Comparison of ENCODE assay signal across 8 cellular contexts in genomic region chr12:51216652-51217051, GRCh38. TPM values are rescaled to one million over a fixed set of nuclear protein-coding genes. Genes with fewer than 3 reads are reported as not detected.
DNase-seq lines count a peak whose midpoint lies in the region; FAIRE-seq and TF ChIP-seq lines count a peak whose summit lies in the region.

No MANE protein-coding gene starts in this region.

- H3K27ac ChIP-seq in breast epithelium, result peak overlapping the region; percentile 96 to 99
- no peak overlapping the region for H3K27ac ChIP-seq in urinary bladder (ENCODE audit: low read depth)

- WGBS in urinary bladder, result 35% methylated on average over 7 of the region's 7 CpGs

- H3K9me3 ChIP-seq in breast epithelium (no peaks in the 10 kb centered on the region), mononuclear cell (ENCODE audit: low read depth, low read length) (no peaks in the 10 kb centered on the region)

- H3K36me3 Mint-ChIP-seq in activated naive CD4-positive, alpha-beta T cell treated with anti-CD3 and anti-CD28 coated beads, Interleukin-2, amount 50 U/mL, for 24 hours, result peaks cover 3% of the 10 kb centered on the region

- H3K4me1 ChIP-seq in breast epithelium, result no peaks in the 10 kb centered on the region
- H3K4me1 ChIP-seq in mononuclear cell (ENCODE audit: insufficient read depth, low read length), result peaks cover 20% of the 10 kb centered on the region
- H3K4me1 ChIP-seq in urinary bladder (ENCODE audit: insufficient read depth), result no peaks in the 10 kb centered on the region

- TF ChIP-seq POLR2A in breast epithelium (IDR thresholded peaks at IDR 0.05) (no peak), GM12891 (IDR thresholded peaks at IDR 0.05; ENCODE audit: low read depth, low read length) (no peak)

- FAIRE-seq in GM12891 (lab: Jason Lieb, UNC), result no peak

- DNase-seq in activated naive CD4-positive, alpha-beta T cell (lab: John Stamatoyannopoulos, UW), result no peak
- DNase-seq in breast epithelium (ENCODE audit: low spot score in 2 of 2) (no peak), HCEC 1CT (no peak), GM12891 (ENCODE audit: insufficient read length, low spot score) (no peak), hepatic stellate cell (ENCODE audit: low spot score) (no peak)

- H3K27ac Mint-ChIP-seq in activated naive CD4-positive, alpha-beta T cell treated with anti-CD3 and anti-CD28 coated beads, Interleukin-2, amount 50 U/mL, for 24 hours, result peak overlapping the region; percentile 90

- no peak for TF ChIP-seq CTCF in breast epithelium (IDR thresholded peaks at IDR 0.05)

- intact Hi-C loops in breast epithelium (cut with DNase I; ENCODE audit: low total_unique reads), result no loop called here

- H3K36me3 ChIP-seq in breast epithelium (no peaks in the 10 kb centered on the region), urinary bladder (ENCODE audit: insufficient read depth) (no peaks in the 10 kb centered on the region)

- peak overlapping the region; percentile 84 for H3K4me3 Mint-ChIP-seq in activated naive CD4-positive, alpha-beta T cell treated with anti-CD3 and anti-CD28 coated beads, Interleukin-2, amount 50 U/mL, for 24 hours

- H3K27me3 ChIP-seq in breast epithelium (no peaks in the 10 kb centered on the region), mononuclear cell (ENCODE audit: insufficient read depth, low read length) (no peaks in the 10 kb centered on the region)

- no peaks in the 10 kb centered on the region for H3K27me3 Mint-ChIP-seq in activated naive CD4-positive, alpha-beta T cell treated with anti-CD3 and anti-CD28 coated beads, Interleukin-2, amount 50 U/mL, for 24 hours

- H3K4me3 ChIP-seq in breast epithelium (peak overlapping the region; percentile 64 to 91 (median 91)), mononuclear cell (ENCODE audit: low read length) (peak overlapping the region; percentile 86), urinary bladder (ENCODE audit: low read depth, low read length) (peak overlapping the region; percentile 97)

- H3K4me1 Mint-ChIP-seq in activated naive CD4-positive, alpha-beta T cell treated with anti-CD3 and anti-CD28 coated beads, Interleukin-2, amount 50 U/mL, for 24 hours, result peaks cover 25% of the 10 kb centered on the region

- no peaks in the 10 kb centered on the region for H3K9me3 Mint-ChIP-seq in activated naive CD4-positive, alpha-beta T cell treated with anti-CD3 and anti-CD28 coated beads, Interleukin-2, amount 50 U/mL, for 24 hours

TF ChIP-seq in GM12891, 5 proteins besides CTCF, POLR2A, EP300 and RAD21:
- TF ChIP-seq SPI1 (IDR thresholded peaks at IDR 0.05; ENCODE audit: low read depth, low read length), result no peak
TF ChIP-seq in GM12891: peak in this region for 0.

RNA-seq across cellular contexts. Expression of gene POU6F1, which starts 1.2 kb away (rescaled TPM):
- total RNA-seq in breast epithelium (10 to 100 TPM; 10.5 to 23.3 (median 15.2) TPM), mononuclear cell (5.5 TPM), urinary bladder (4.3 TPM)
- 10.6 TPM for polyA plus RNA-seq in urinary bladder
- polyA plus RNA-seq in GM12891 (2012; ENCODE audit: low read depth, missing spikeins), result 2.9 TPM

RNA-seq across cellular contexts. Expression of gene DAZAP2, which starts 22.0 kb away (rescaled TPM):
- total RNA-seq in breast epithelium (100 to 1,000 TPM; 318 to 408 (median 330) TPM), mononuclear cell (779 TPM), urinary bladder (89.1 TPM)
- 487 TPM for polyA plus RNA-seq in urinary bladder
- 109 TPM for polyA plus RNA-seq in GM12891 (2012; ENCODE audit: low read depth, missing spikeins)

RNA-seq across cellular contexts. Expression of gene TFCP2, which starts 43.7 kb away (rescaled TPM):
- total RNA-seq in breast epithelium, result 10 to 100 TPM; 14.6 to 22.1 (median 16.4) TPM
- 3.9 TPM for total RNA-seq in mononuclear cell
- 20.8 TPM for total RNA-seq in urinary bladder
- polyA plus RNA-seq in urinary bladder, result 21.5 TPM
- polyA plus RNA-seq in GM12891 (2012; ENCODE audit: low read depth, missing spikeins), result 19.2 TPM

RNA-seq across cellular contexts. Expression of gene SMAGP, which starts 53.6 kb away (rescaled TPM):
- total RNA-seq in breast epithelium (10 to 100 TPM in 2 of 3 donors, 1 to 10 TPM in 1; 5.8 to 16.1 (median 15.5) TPM), mononuclear cell (3.0 TPM), urinary bladder (13.4 TPM)
- polyA plus RNA-seq in urinary bladder, result 10.0 TPM
- 2.7 TPM for polyA plus RNA-seq in GM12891 (2012; ENCODE audit: low read depth, missing spikeins)
